ENCODE assay signal across 27 cellular contexts in the genomic region with DNA sequence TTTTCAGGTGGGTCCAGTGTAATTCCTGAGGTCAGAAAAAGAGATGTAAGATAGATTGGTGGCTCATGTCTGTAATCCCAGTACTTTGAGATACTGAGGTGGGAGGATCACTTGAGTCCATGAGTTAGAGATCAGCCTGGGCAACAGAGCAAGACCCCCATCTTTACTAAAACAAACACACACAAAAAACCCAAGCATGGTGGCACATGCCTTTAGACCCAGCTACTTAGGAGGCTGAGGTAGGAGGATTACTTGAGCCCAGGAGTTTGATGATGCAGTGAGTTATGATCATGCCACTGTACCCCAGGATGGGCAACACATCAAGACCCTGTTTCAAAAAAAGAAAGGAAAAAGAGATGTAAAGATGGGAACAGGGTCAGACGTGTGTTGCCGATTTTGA.
"Had no signal": no experiment of that assay in that cellular context is flagged by ENCODE, and none has a peak within 500 bp of the region (broad histone marks: within the 10 kb centered on the region; RNA-seq: fewer than 3 reads in every experiment).

No MANE protein-coding gene starts in this region.

- H3K27ac ChIP-seq: adrenal gland, body of pancreas, esophagus squamous epithelium, gastroesophageal sphincter, heart right ventricle had no signal

- H3K9me3 ChIP-seq: adrenal gland, body of pancreas, esophagus squamous epithelium, gastroesophageal sphincter had no signal

- H3K4me3 ChIP-seq: adrenal gland, body of pancreas, esophagus squamous epithelium, gastroesophageal sphincter, heart right ventricle had no signal

- H3K36me3 ChIP-seq: adrenal gland, esophagus squamous epithelium, gastroesophageal sphincter, heart right ventricle had no signal

- DNase-seq: activated CD4-positive, alpha-beta memory T cell treated with anti-CD3 and anti-CD28 coated beads, Interleukin-2, amount 10 ng/mL, durations not matched to agents 7 days and 5 days; activated CD4-positive, alpha-beta T cell treated with anti-CD3 and anti-CD28 coated beads for 1 hour; activated CD4-positive, alpha-beta T cell treated with anti-CD3 and anti-CD28 coated beads for 4 hours; activated CD4-positive, alpha-beta T cell treated with anti-CD3 and anti-CD28 coated beads, Interleukin-2, amount 10 ng/mL, durations not matched to agents 7 days and 5 days; activated CD4-positive, alpha-beta T cell treated with anti-CD3 and anti-CD28 coated beads, Interleukin-2, amount 50 U/mL, for 4 hours; activated CD8-positive, alpha-beta memory T cell treated with anti-CD3 and anti-CD28 coated beads, Interleukin-2, amount 50 U/mL, for 48 hours; activated effector memory CD4-positive, alpha-beta T cell treated with anti-CD3 and anti-CD28 coated beads, Interleukin-2, amount 50 U/mL, for 16 hours; activated naive CD4-positive, alpha-beta T cell treated with anti-CD3 and anti-CD28 coated beads for 36 hours; activated naive CD8-positive, alpha-beta T cell treated with anti-CD3 and anti-CD28 coated beads for 36 hours; activated naive CD8-positive, alpha-beta T cell treated with anti-CD3 and anti-CD28 coated beads, Interleukin-2, amount 50 U/mL, for 24 hours; activated T-cell treated with anti-CD3 and anti-CD28 coated beads for 4 hours; activated T-cell treated with anti-CD3 and anti-CD28 coated beads, Interleukin-2, amount 50 U/mL, for 24 hours; adrenal gland; amygdala; aorta; body of pancreas; caudate nucleus; cortex of kidney; dermis blood vessel endothelial cell; effector CD4-positive, alpha-beta T cell; effector memory CD8-positive, alpha-beta T cell; esophagus squamous epithelium; foreskin melanocyte; heart right ventricle; T-helper 2 cell had no signal

- H3K4me1 ChIP-seq: adrenal gland, body of pancreas, esophagus squamous epithelium, gastroesophageal sphincter, heart right ventricle had no signal

- FAIRE-seq: colon had no signal

- H3K27me3 ChIP-seq: adrenal gland, body of pancreas, esophagus squamous epithelium, gastroesophageal sphincter, heart right ventricle had no signal
